ENCODE assay signal across 22 cellular contexts in genomic region chr13:28537149-28537548, GRCh38. TPM values are rescaled to one million over a fixed set of nuclear protein-coding genes. Genes with fewer than 3 reads are reported as not detected.
"Had no signal": no experiment of that assay in that cellular context is flagged by ENCODE, and none has a peak within 500 bp of the region (broad histone marks: within the 10 kb centered on the region; RNA-seq: fewer than 3 reads in every experiment).

No MANE protein-coding gene starts in this region.

- H3K4me3 Mint-ChIP-seq: activated CD4-positive, alpha-beta T cell treated with anti-CD3 and anti-CD28 coated beads, Interleukin-2, amount 10 ng/mL, durations not matched to agents 7 days and 5 days; activated naive CD4-positive, alpha-beta T cell treated with anti-CD3 and anti-CD28 coated beads, Interleukin-2, amount 10 ng/mL, durations not matched to agents 7 days and 5 days; activated naive CD8-positive, alpha-beta T cell treated with anti-CD3 and anti-CD28 coated beads, Interleukin-2, amount 50 U/mL, for 24 hours; activated T-cell treated with anti-CD3 and anti-CD28 coated beads, Interleukin-2, amount 50 U/mL, for 4 hours; naive thymus-derived CD4-positive, alpha-beta T cell; neural progenitor cell had no signal

- H3K36me3 Mint-ChIP-seq: activated naive CD4-positive, alpha-beta T cell treated with anti-CD3 and anti-CD28 coated beads, Interleukin-2, amount 10 ng/mL, durations not matched to agents 7 days and 5 days had no signal

- DNase-seq: activated CD4-positive, alpha-beta T cell treated with anti-CD3 and anti-CD28 coated beads, Interleukin-2, amount 10 ng/mL, durations not matched to agents 7 days and 5 days; activated CD8-positive, alpha-beta memory T cell treated with anti-CD3 and anti-CD28 coated beads, Interleukin-2, amount 50 U/mL, for 4 hours; activated effector memory CD4-positive, alpha-beta T cell treated with Interleukin-2 at 50 U/mL for 16 hours; activated naive CD4-positive, alpha-beta T cell treated with anti-CD3 and anti-CD28 coated beads, Interleukin-2, amount 10 ng/mL, durations not matched to agents 7 days and 5 days; activated naive CD8-positive, alpha-beta T cell treated with anti-CD3 and anti-CD28 coated beads, Interleukin-2, amount 50 U/mL, for 24 hours; activated T-cell treated with anti-CD3 and anti-CD28 coated beads, Interleukin-2, amount 50 U/mL, for 4 hours; cerebellar nuclear complex; cortex of kidney; effector CD8-positive, alpha-beta T cell; foreskin keratinocyte; left cardiac atrium; mesendoderm; naive thymus-derived CD4-positive, alpha-beta T cell; psoas muscle; right cardiac atrium; stimulated activated CD4-positive, alpha-beta T cell treated with anti-CD3 and anti-CD28 coated beads, Interleukin-2, amount 100 ng/mL, for 24 hours; stimulated activated naive CD8-positive, alpha-beta T cell treated with anti-CD3 and anti-CD28 coated beads, Interleukin-15, Interleukin-2, amounts not matched to agents 100 U/mL and 50 U/mL, for 24 hours; substantia nigra; tibial artery had no signal

- H3K9me3 Mint-ChIP-seq: activated naive CD4-positive, alpha-beta T cell treated with anti-CD3 and anti-CD28 coated beads, Interleukin-2, amount 10 ng/mL, durations not matched to agents 7 days and 5 days; activated naive CD8-positive, alpha-beta T cell treated with anti-CD3 and anti-CD28 coated beads, Interleukin-2, amount 50 U/mL, for 24 hours; activated T-cell treated with anti-CD3 and anti-CD28 coated beads, Interleukin-2, amount 50 U/mL, for 4 hours had no signal

- H3K4me1 Mint-ChIP-seq: neural progenitor cell had no signal

- H3K27ac Mint-ChIP-seq: activated CD4-positive, alpha-beta T cell treated with anti-CD3 and anti-CD28 coated beads, Interleukin-2, amount 10 ng/mL, durations not matched to agents 7 days and 5 days; activated naive CD4-positive, alpha-beta T cell treated with anti-CD3 and anti-CD28 coated beads, Interleukin-2, amount 10 ng/mL, durations not matched to agents 7 days and 5 days; activated naive CD8-positive, alpha-beta T cell treated with anti-CD3 and anti-CD28 coated beads, Interleukin-2, amount 50 U/mL, for 24 hours; naive thymus-derived CD4-positive, alpha-beta T cell; neural progenitor cell had no signal

- ATAC-seq: activated CD4-positive, CD25-positive, alpha-beta regulatory T cell treated with anti-CD3 and anti-CD28 coated beads, Interleukin-2, amount 50 U/mL, for 24 hours; activated naive CD8-positive, alpha-beta T cell treated with anti-CD3 and anti-CD28 coated beads, Interleukin-2, amount 50 U/mL, for 24 hours; activated T-cell treated with anti-CD3 and anti-CD28 coated beads, Interleukin-2, amount 50 U/mL, for 4 hours; foreskin keratinocyte; left cardiac atrium; naive thymus-derived CD4-positive, alpha-beta T cell; psoas muscle; right cardiac atrium; stimulated activated naive CD8-positive, alpha-beta T cell treated with anti-CD3 and anti-CD28 coated beads, Interleukin-15, Interleukin-2, amounts not matched to agents 100 U/mL and 50 U/mL, for 24 hours had no signal

RNA-seq across cellular contexts. Expression of gene FLT1, which starts 42.2 kb away (rescaled TPM):
- total RNA-seq: bronchial epithelial cell, foreskin keratinocyte had no signal
